8 cellular contexts compared by ENCODE assay signal in the genomic region with DNA sequence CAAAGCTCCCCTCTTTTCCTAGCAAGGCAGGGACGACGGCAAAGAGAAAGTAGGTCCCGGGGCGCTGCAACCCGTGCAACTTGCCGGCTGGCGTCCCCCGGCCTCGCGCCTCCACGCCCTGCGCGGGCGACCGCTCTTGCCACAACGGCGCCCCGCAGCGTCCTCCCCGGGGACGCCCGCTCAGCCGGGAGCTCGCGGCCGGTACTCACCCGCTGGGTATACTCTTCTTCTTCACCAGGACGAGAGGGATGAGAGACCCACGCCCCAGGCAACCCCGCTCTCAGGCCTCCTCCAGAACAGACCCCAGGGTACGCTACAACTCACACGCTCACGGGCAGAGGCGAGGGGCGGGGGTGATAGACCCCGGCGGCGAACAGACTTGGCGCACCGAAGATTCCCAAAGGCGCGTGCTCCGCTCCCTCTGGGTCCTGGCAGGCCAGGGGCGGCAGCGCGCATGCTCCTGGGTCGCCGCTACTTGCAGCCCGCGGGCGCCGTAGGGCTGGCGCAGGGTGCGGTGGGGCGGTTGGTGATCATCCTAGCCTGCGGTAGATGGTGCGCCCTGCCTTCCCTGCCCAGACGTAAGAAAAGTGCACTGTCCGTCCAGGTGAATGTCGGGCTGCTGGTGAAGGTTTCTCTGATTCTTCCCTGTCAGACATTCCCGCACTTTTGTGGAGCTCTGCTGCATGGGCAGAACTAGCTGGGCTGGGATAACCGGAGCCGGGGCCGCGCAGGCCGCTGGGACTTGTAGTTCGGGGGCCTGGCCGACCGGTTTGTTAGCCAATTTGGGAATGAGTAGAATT. TPM values are rescaled to one million over a fixed set of nuclear protein-coding genes. Genes with fewer than 3 reads are reported as not detected.
DNase-seq lines count a peak whose midpoint lies in the region; ATAC-seq, FAIRE-seq and TF ChIP-seq lines count a peak whose summit lies in the region.

A gene with protein sequence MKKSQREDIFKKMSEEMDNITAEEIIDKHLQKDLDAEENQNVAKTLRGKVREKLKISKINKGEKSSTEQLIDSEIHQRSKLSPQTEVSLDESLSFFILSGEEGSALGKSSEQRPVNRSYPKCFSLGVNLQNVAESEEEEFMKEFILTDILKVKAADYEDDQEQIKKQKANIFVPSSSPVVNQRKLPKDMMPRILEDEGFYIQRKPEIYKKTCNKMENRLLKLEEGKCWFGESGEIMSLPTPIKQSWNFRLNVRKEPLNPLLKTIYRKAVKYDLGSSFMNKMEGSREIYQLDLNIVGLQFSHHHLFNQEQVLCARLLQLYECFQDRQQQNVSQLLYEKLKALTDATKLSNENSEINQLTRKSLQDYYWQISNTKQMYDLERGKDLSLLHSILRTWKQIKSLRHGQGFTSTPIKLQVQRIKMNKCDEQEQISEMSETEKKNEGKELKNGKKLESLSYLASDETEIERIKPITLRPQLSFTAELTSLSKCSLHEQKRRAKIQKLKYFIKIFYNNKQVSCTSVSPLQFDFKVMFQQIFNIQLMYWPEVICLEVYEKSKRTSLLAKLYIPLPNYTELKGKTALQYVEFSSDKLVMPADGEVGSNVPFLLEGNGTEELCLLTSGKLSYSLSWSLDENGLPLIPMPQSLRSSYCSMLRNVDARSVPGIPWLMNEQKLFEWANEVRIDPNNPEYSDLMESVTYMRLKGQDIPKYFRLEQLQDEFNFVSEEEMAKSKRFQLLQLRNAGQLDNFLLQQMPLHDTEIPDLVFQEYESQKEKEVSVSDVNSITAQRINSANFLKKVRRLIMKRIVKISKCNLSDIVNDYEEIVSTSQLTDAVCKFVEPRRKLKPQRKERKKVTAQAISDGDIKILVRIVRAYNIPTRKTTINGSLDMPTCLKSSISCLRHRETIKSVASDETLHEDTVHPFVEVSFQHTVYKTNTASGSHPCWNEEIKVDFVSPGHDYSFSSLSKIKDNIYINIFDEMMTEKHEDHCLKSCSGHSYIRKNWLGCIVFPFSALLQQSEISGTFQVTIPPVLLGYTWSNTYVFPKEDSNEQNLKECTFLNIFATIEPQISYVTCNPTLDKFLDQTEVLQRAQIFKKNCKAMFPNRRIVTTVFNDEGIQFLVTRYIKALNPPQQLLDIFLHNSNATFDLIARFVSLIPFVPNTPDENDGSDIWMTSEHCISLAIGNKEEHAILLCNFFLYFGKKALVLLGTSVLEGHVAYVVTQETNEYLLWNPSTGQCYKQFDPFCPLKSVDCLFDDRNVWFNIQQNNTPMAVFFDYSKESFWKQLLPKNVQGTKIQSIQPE (N-terminal part only) (plus strand): TSS at position 522 of the 800 bp plus-strand sequence. CDS start 3,349 bp downstream, outside the sequence.

- peak within 1 kb of the TSS; percentile 99 for H2AFZ ChIP-seq in neuronal stem cell (ENCODE audit: low read length)

- FAIRE-seq in frontal cortex (lab: Jason Lieb, UNC): no peak

- H2BK15ac ChIP-seq in neuronal stem cell (ENCODE audit: low read length): peak within 1 kb of the TSS; percentile 72

- H3K79me1 ChIP-seq in neuronal stem cell (ENCODE audit: low read depth, low read length): no peaks in the 10 kb centered on the region

- peak within 1 kb of the TSS; percentile 92 to 96 for H3K4me3 ChIP-seq in neuronal stem cell (ENCODE audit: low read length in 2 of 2)

- H3K9me3 ChIP-seq in neuronal stem cell (replicated peaks in 1 of 2; ENCODE audit: control insufficient read depth in 2 of 2, insufficient read depth in 1 of 2, low read depth in 1 of 2, low read length in 2 of 2): no peaks in the 10 kb centered on the region

- ATAC-seq in GM21717 (IDR thresholded peaks at IDR 0.05; ENCODE audit: unreplicated experiment): peak; percentile 91

- WGBS in neuronal stem cell (ENCODE audit: extremely low coverage in 2 of 2, insufficient read length in 2 of 2, insufficient replicate concordance in 1 of 2), 2 donors: no CpG with 5 or more reads among the region's 69 CpGs

- peak within 1 kb of the TSS; percentile 93 for H3K18ac ChIP-seq in neuronal stem cell (ENCODE audit: low read length)

- peak; percentile 86 for TF ChIP-seq POLR2A in Raji (IDR thresholded peaks at IDR 0.05; ENCODE audit: insufficient read depth, low read depth, low read length)

- peaks cover 0 to 4% (median 0%) of the 10 kb centered on the region in 3 experiments for H3K27me3 ChIP-seq in neuronal stem cell (ENCODE audit: control insufficient read depth in 3 of 3, insufficient read depth in 3 of 3, low read depth in 1 of 3, low read length in 3 of 3)

- no peak within 1 kb of the TSS for H2AK5ac ChIP-seq in neuronal stem cell (ENCODE audit: low read depth, low read length)

- H4K91ac ChIP-seq in neuronal stem cell (ENCODE audit: low read depth, low read length, poor library complexity): no peak within 1 kb of the TSS

- peak within 1 kb of the TSS; percentile 87 for H3K9ac ChIP-seq in neuronal stem cell (ENCODE audit: low read depth, low read length, poor library complexity)

- H3K23ac ChIP-seq in neuronal stem cell (ENCODE audit: low read depth, low read length, poor library complexity): peak within 1 kb of the TSS; percentile 66

- H3K14ac ChIP-seq in neuronal stem cell (ENCODE audit: low read length): peak within 1 kb of the TSS; percentile 85

- peak within 1 kb of the TSS; percentile 15 for H2BK5ac ChIP-seq in neuronal stem cell (ENCODE audit: low read length)

- no peak within 1 kb of the TSS for H2BK12ac ChIP-seq in neuronal stem cell (ENCODE audit: low read length)

- peaks cover 0 to 2% of the 10 kb centered on the region in 2 donors for H3K4me1 ChIP-seq in neuronal stem cell (ENCODE audit: control insufficient read depth in 2 of 2, insufficient read depth in 1 of 2, low read depth in 1 of 2, low read length in 2 of 2)

- peak within 1 kb of the TSS; percentile 77 for H3K27ac ChIP-seq in neuronal stem cell (replicated peaks; ENCODE audit: low read length)

- H4K8ac ChIP-seq in neuronal stem cell (ENCODE audit: low read depth, low read length): peak within 1 kb of the TSS; percentile 26

- peak; percentile 94 for DNase-seq in ELF-1 (ENCODE audit: low read depth, low spot score)
- peak; percentile 90 for DNase-seq in KBM-7
- peak; percentile 21 to 54 (median 34) for DNase-seq in activated naive CD4-positive, alpha-beta T cell (lab: John Stamatoyannopoulos, UW)
- DNase-seq in frontal cortex (ENCODE audit: low spot score in 2 of 2): peak; percentile 72 to 76
- DNase-seq in neuronal stem cell (ENCODE audit: low spot score): peak; percentile 82
- DNase-seq in superior temporal gyrus (ENCODE audit: extremely low spot score): peak; percentile 87

- H3K4ac ChIP-seq in neuronal stem cell (ENCODE audit: low read length): no peak within 1 kb of the TSS

- H3K4me2 ChIP-seq in neuronal stem cell (ENCODE audit: insufficient read depth, low read length, poor library complexity, severe bottlenecking): peak within 1 kb of the TSS; percentile 63

- peak within 1 kb of the TSS; percentile 21 for H2BK120ac ChIP-seq in neuronal stem cell (ENCODE audit: low read depth, low read length)

- H3K36me3 ChIP-seq in neuronal stem cell (replicated peaks in 1 of 2; ENCODE audit: control insufficient read depth in 2 of 2, insufficient read depth in 2 of 2, low read length in 2 of 2): peaks cover 6 to 21% of the 10 kb centered on the region in 2 donors

- in situ Hi-C loops in KBM-7 (cut with MboI; ENCODE audit: low pct_unique_long_range_greater_than_20kb, low sequenced_read_pairs): no loop called here

RNA-seq across cellular contexts. Expression of the gene that starts here (rescaled TPM):
- 1.2 TPM for total RNA-seq in frontal cortex
- 0.11 TPM for polyA plus RNA-seq in neuronal stem cell (2013, experiment 1 of 2)
- 0.12 TPM for polyA plus RNA-seq in neuronal stem cell (2013, experiment 2 of 2)

Comparison
In these comparisons a context has a peak if more than half of its experiments do, and no peak if none do; other contexts are left out.
1. Peak in every context shown above with its lines: DNase-seq, ATAC-seq, H3K4me3 ChIP-seq and H3K27ac ChIP-seq.
2. DNase-seq: peak in every context shown above with its lines; median percentile 94 in ELF-1; 90 in KBM-7; 87 in superior temporal gyrus; 82 in neuronal stem cell; 74 in frontal cortex; 34 in activated naive CD4-positive, alpha-beta T cell.